Comparison of ENCODE assay signal across 1 cellular context in genomic region chr20:38159949-38160756, GRCh38.
TF ChIP-seq lines count a peak whose summit lies in the region.

No MANE protein-coding gene starts in this region.

TF ChIP-seq in A549, 52 proteins besides CTCF, POLR2A, EP300 and RAD21:
- TF ChIP-seq MAFK (IDR thresholded peaks at IDR 0.05; ENCODE audit: partially characterized antibody) (no peak), ZFP36 (IDR thresholded peaks at IDR 0.05; ENCODE audit: borderline replicate concordance, partially characterized antibody) (peak; percentile 82), MAX (IDR thresholded peaks at IDR 0.05) (no peak), HES2 (IDR thresholded peaks at IDR 0.05) (no peak), JUN (IDR thresholded peaks at IDR 0.05) (0 out of 5 replicates have a peak, but pooled peaks have one; percentile 5 to 35), E2F6 (IDR thresholded peaks at IDR 0.05; ENCODE audit: borderline replicate concordance, low read depth) (no peak), HDAC2 (IDR thresholded peaks at IDR 0.05) (no peak), KDM1A (IDR thresholded peaks at IDR 0.05; ENCODE audit: low read depth) (0 out of 2 replicates have a peak, but pooled peaks have one; percentile 48)
